30 cellular contexts compared by ENCODE assay signal in genomic region chr16:19077879-19078278, GRCh38.
"Had no signal": no experiment of that assay in that cellular context is flagged by ENCODE, and none has a peak within 500 bp of the region (broad histone marks: within the 10 kb centered on the region; RNA-seq: fewer than 3 reads in every experiment).

No MANE protein-coding gene starts in this region.

- H3K27ac ChIP-seq: ascending aorta, cardiac muscle cell, WERI-Rb-1 had no signal

- H3K9me3 ChIP-seq: ascending aorta had no signal

- DNase-seq: activated CD4-positive, alpha-beta memory T cell treated with anti-CD3 and anti-CD28 coated beads, Interleukin-2, amount 10 ng/mL, durations not matched to agents 7 days and 5 days; activated CD4-positive, alpha-beta T cell treated with anti-CD3 and anti-CD28 coated beads for 1 hour; activated CD4-positive, alpha-beta T cell treated with anti-CD3 and anti-CD28 coated beads for 36 hours; activated CD4-positive, alpha-beta T cell treated with anti-CD3 and anti-CD28 coated beads for 48 hours; activated CD4-positive, alpha-beta T cell treated with anti-CD3 and anti-CD28 coated beads, Interleukin-2, amount 10 ng/mL, durations not matched to agents 7 days and 5 days; activated CD4-positive, alpha-beta T cell treated with anti-CD3 and anti-CD28 coated beads, Interleukin-2, amount 50 U/mL, for 48 hours; activated CD4-positive, CD25-positive, alpha-beta regulatory T cell; activated CD8-positive, alpha-beta memory T cell treated with anti-CD3 and anti-CD28 coated beads for 24 hours; activated CD8-positive, alpha-beta memory T cell treated with anti-CD3 and anti-CD28 coated beads, Interleukin-2, amount 10 ng/mL, durations not matched to agents 7 days and 5 days; activated CD8-positive, alpha-beta memory T cell treated with anti-CD3 and anti-CD28 coated beads, Interleukin-2, amount 50 U/mL, for 48 hours; activated CD8-positive, alpha-beta T cell treated with anti-CD3 and anti-CD28 coated beads, Interleukin-2, amount 10 ng/mL, durations not matched to agents 7 days and 5 days; activated effector memory CD4-positive, alpha-beta T cell treated with Interleukin-2 at 50 U/mL for 16 hours; activated gamma-delta T cell; activated naive CD4-positive, alpha-beta T cell treated with anti-CD3 and anti-CD28 coated beads, Interleukin-2, amount 10 ng/mL, durations not matched to agents 7 days and 5 days; activated naive CD4-positive, alpha-beta T cell treated with Interleukin-2 at 50 U/mL for 16 hours; activated naive CD8-positive, alpha-beta T cell treated with anti-CD3 and anti-CD28 coated beads, Interleukin-2, amount 10 ng/mL, durations not matched to agents 7 days and 5 days; activated naive CD8-positive, alpha-beta T cell treated with anti-CD3 and anti-CD28 coated beads, Interleukin-2, amount 50 U/mL, for 24 hours; activated T-cell treated with anti-CD3 and anti-CD28 coated beads, Interleukin-2, amount 50 U/mL, for 24 hours; activated T-cell treated with anti-CD3 and anti-CD28 coated beads, Interleukin-2, amount 50 U/mL, for 48 hours; amygdala; anterior cingulate cortex; caudate nucleus; T-helper 1 cell; T-helper 2 cell; T-helper 9 cell; WERI-Rb-1 had no signal

- H3K27me3 ChIP-seq: ascending aorta, cardiac muscle cell had no signal

- ATAC-seq: activated CD4-positive, alpha-beta T cell treated with anti-CD3 and anti-CD28 coated beads for 36 hours; activated CD4-positive, CD25-positive, alpha-beta regulatory T cell treated with anti-CD3 and anti-CD28 coated beads, Interleukin-2, amount 50 U/mL, for 24 hours; activated CD8-positive, alpha-beta memory T cell treated with anti-CD3 and anti-CD28 coated beads, Interleukin-2, amount 10 ng/mL, durations not matched to agents 7 days and 5 days; activated CD8-positive, alpha-beta T cell treated with anti-CD3 and anti-CD28 coated beads, Interleukin-2, amount 10 ng/mL, durations not matched to agents 7 days and 5 days; activated naive CD8-positive, alpha-beta T cell treated with anti-CD3 and anti-CD28 coated beads, Interleukin-2, amount 50 U/mL, for 24 hours; WTC11 had no signal

- H3K4me3 ChIP-seq: ascending aorta, cardiac muscle cell had no signal

- H3K4me1 ChIP-seq: ascending aorta had no signal
